ENCODE assay signal across 24 cellular contexts in genomic region chr10:86049442-86049841, GRCh38.
"Had no signal": no experiment of that assay in that cellular context is flagged by ENCODE, and none has a peak within 500 bp of the region (broad histone marks: within the 10 kb centered on the region; RNA-seq: fewer than 3 reads in every experiment).

No MANE protein-coding gene starts in this region.

- H3K27me3 ChIP-seq: brain microvascular endothelial cell, cardiac muscle cell, Peyer's patch had no signal

- H3K4me1 ChIP-seq: Peyer's patch had no signal

- H3K27ac ChIP-seq: brain microvascular endothelial cell, cardiac muscle cell, Peyer's patch, RWPE1 had no signal

- DNase-seq: activated CD4-positive, alpha-beta T cell treated with anti-CD3 and anti-CD28 coated beads for 48 hours; activated CD4-positive, alpha-beta T cell treated with anti-CD3 and anti-CD28 coated beads, Interleukin-2, amount 50 U/mL, for 4 hours; activated CD4-positive, CD25-positive, alpha-beta regulatory T cell treated with anti-CD3 and anti-CD28 coated beads, Interleukin-2, amount 50 U/mL, for 72 hours; activated CD8-positive, alpha-beta T cell treated with anti-CD3 and anti-CD28 coated beads, Interleukin-2, amount 10 ng/mL, durations not matched to agents 7 days and 5 days; activated gamma-delta T cell treated with Interleukin-2 at 50 U/mL for 16 hours; activated naive CD4-positive, alpha-beta T cell treated with anti-CD3 and anti-CD28 coated beads, Interleukin-2, amount 10 ng/mL, durations not matched to agents 7 days and 5 days; activated naive CD8-positive, alpha-beta T cell treated with anti-CD3 and anti-CD28 coated beads for 36 hours; activated T-cell treated with anti-CD3 and anti-CD28 coated beads, Interleukin-2, amount 50 U/mL, for 72 hours; brain microvascular endothelial cell; Karpas-422; MM.1S; NCI-H1105; NCI-H1436; NCI-H187; NCI-H2081 treated with DMSO at 0.1 percent for 48 hours; NCI-H226; NCI-H526; NCI-H774; NK-92 treated with Interleukin-12 subunit alpha and Interleukin-12 subunit beta, amount 100 ng/mL, for 24 hours; Peyer's patch; SHP77 treated with DMSO at 0.1 percent for 48 hours had no signal

- H3K4me3 ChIP-seq: cardiac muscle cell, Peyer's patch had no signal

- ATAC-seq: activated CD8-positive, alpha-beta T cell treated with anti-CD3 and anti-CD28 coated beads, Interleukin-2, amount 10 ng/mL, durations not matched to agents 7 days and 5 days; activated T-cell treated with anti-CD3 and anti-CD28 coated beads, Interleukin-2, amount 50 U/mL, for 72 hours; WTC11 had no signal

- H3K9me3 ChIP-seq: Peyer's patch had no signal

- H3K36me3 ChIP-seq: brain microvascular endothelial cell, cardiac muscle cell, Peyer's patch had no signal
